8 cellular contexts compared by ENCODE assay signal in the genomic region with DNA sequence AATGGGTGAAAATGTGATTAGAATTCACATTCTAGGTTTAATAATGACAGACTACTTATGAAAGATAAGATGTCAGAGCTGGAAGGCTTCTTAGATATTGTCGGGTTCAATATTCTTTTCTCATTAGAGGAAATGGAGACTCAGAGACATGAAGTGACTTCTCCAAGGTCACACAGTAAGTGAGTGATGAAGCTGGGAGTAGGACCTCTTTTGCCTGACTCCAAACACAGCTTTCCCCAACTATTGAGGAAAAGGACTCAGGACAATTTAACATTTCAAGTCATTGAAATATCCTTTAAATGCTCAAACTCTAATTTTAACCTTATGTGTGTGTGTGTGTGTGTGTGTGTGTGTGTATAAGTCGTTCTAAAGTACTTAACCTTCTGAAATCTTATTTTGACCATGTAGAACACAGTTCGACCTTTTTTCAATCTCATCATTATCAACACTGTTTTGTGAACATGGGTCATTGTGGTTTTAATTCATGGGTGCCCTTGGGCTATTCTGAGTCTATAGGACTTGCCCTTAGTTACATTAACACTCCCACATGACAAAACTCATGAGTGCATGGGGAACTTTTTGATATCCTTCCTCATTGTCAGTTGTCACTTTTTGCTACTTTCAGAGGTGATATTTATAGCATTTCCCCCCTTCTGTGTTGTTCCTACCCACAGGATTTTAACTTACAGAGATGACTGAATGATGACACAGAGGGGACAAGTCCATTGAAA. TPM values are rescaled to one million over a fixed set of nuclear protein-coding genes. Genes with fewer than 3 reads are reported as not detected.
A peak's percentile ranks its signal among the peaks of the same experiment; 100 is the strongest.
DNase-seq lines count a peak whose midpoint lies in the region; ATAC-seq and TF ChIP-seq lines count a peak whose summit lies in the region.

No MANE protein-coding gene starts in this region.

- intact Hi-C loops in Right ventricle myocardium inferior (cut with DNase I) (loop anchor here (5.0 kb wide), 1 partner anchor 54 kb away; a partner anchor contains a TSS), esophagus squamous epithelium (cut with DNase I) (no loop called here)

- H3K27me3 ChIP-seq in cardiac muscle cell (no peaks in the 10 kb centered on the region), esophagus squamous epithelium (no peaks in the 10 kb centered on the region), BE2C (no peaks in the 10 kb centered on the region)

- H3K9me3 Mint-ChIP-seq in type B pancreatic cell: peaks cover 4% of the 10 kb centered on the region

- no peak for TF ChIP-seq POLR2A in esophagus squamous epithelium (IDR thresholded peaks at IDR 0.05)

- DNase-seq in cardiac muscle cell (ENCODE audit: low read depth in 1 of 2, low spot score in 1 of 2): no peak
- DNase-seq in Right ventricle myocardium inferior (ENCODE audit: missing footprints): no peak
- no peak for DNase-seq in esophagus squamous epithelium (lab: John Stamatoyannopoulos, UW)
- DNase-seq in type B pancreatic cell (ENCODE audit: extremely low spot score, unreplicated experiment): no peak
- no peak for DNase-seq in SHP77 (lab: John Stamatoyannopoulos, UW)
- DNase-seq in SKM-1 treated with dmso at 0.1 percent for 144 hours (lab: John Stamatoyannopoulos, UW; ENCODE audit: unreplicated experiment): no peak
- no peak for DNase-seq in BE2C

- H3K36me3 Mint-ChIP-seq in type B pancreatic cell: peaks cover 3% of the 10 kb centered on the region

- H3K9me3 ChIP-seq in cardiac muscle cell (ENCODE audit: low read depth): no peaks in the 10 kb centered on the region
- H3K9me3 ChIP-seq in esophagus squamous epithelium: no peaks in the 10 kb centered on the region
- H3K9me3 ChIP-seq in BE2C: no peaks in the 10 kb centered on the region

- no peak overlapping the region for H3K4me3 ChIP-seq in cardiac muscle cell
- no peak overlapping the region for H3K4me3 ChIP-seq in esophagus squamous epithelium
- no peak overlapping the region for H3K4me3 ChIP-seq in BE2C (ENCODE audit: low read depth, low read length)

- ATAC-seq in Right ventricle myocardium inferior: no peak
- peak; percentile 37 for ATAC-seq in HG03196 (IDR thresholded peaks at IDR 0.05; ENCODE audit: unreplicated experiment)

- WGBS in esophagus squamous epithelium, 2 donors: 73 to 76% methylated on average over 3 of the region's 3 CpGs

- no peaks in the 10 kb centered on the region for H3K27me3 Mint-ChIP-seq in type B pancreatic cell

- H3K36me3 ChIP-seq in cardiac muscle cell (no peaks in the 10 kb centered on the region), esophagus squamous epithelium (no peaks in the 10 kb centered on the region), BE2C (no peaks in the 10 kb centered on the region)

- H3K27ac Mint-ChIP-seq in type B pancreatic cell: peak overlapping the region; percentile 10

- H3K4me3 Mint-ChIP-seq in type B pancreatic cell: no peak overlapping the region

- peak overlapping the region; percentile 15 for H3K27ac ChIP-seq in cardiac muscle cell
- H3K27ac ChIP-seq in esophagus squamous epithelium: peak overlapping the region in 3 of 4 donors; percentile 31 to 47 (median 36)

- H3K4me1 ChIP-seq in cardiac muscle cell (ENCODE audit: low read depth) (peaks cover 36% of the 10 kb centered on the region), esophagus squamous epithelium (peaks cover 10 to 85% (median 26%) of the 10 kb centered on the region in 3 donors), BE2C (peaks cover 49% of the 10 kb centered on the region)

- H3K4me1 Mint-ChIP-seq in type B pancreatic cell (ENCODE audit: unreplicated experiment): peaks cover 75% of the 10 kb centered on the region

- TF ChIP-seq CTCF in cardiac muscle cell (IDR thresholded peaks at IDR 0.05; ENCODE audit: low read depth, low read length) (no peak), esophagus squamous epithelium (IDR thresholded peaks at IDR 0.05) (no peak), type B pancreatic cell (conservative IDR thresholded peaks at IDR 0.05) (no peak), BE2C (IDR thresholded peaks at IDR 0.05; ENCODE audit: low read depth, low read length) (no peak)

RNA-seq across cellular contexts. Expression of a gene that starts 53.0 kb away (rescaled TPM):
- total RNA-seq in cardiac muscle cell (7.5 and 14.6 TPM in 2 replicates), Right ventricle myocardium inferior (11.9 TPM), esophagus squamous epithelium (10 to 100 TPM in 1 of 4 donors, 1 to 10 TPM in 3; 5.0 to 20.4 (median 7.4) TPM), type B pancreatic cell (ENCODE audit: low replicate concordance) (17.4 and 23.0 TPM in 2 replicates)
- 6.0 and 13.6 TPM in 2 replicates for polyA plus RNA-seq in cardiac muscle cell
- polyA plus RNA-seq in BE2C (2012; ENCODE audit: insufficient read depth, insufficient read length, low read depth): 8.9 TPM
